Comparison of ENCODE assay signal across 13 cellular contexts in genomic region chr7:45888993-45889366, GRCh38. TPM values are rescaled to one million over a fixed set of nuclear protein-coding genes. Genes with fewer than 3 reads are reported as not detected.
DNase-seq lines count a peak whose midpoint lies in the region; ATAC-seq, FAIRE-seq and TF ChIP-seq lines count a peak whose summit lies in the region.
"Had no signal": no experiment of that assay in that cellular context is flagged by ENCODE, and none has a peak within 500 bp of the region (broad histone marks: within the 10 kb centered on the region; RNA-seq: fewer than 3 reads in every experiment).

No MANE protein-coding gene starts in this region.

- peaks cover 0 to 36% (median 18%) of the 10 kb centered on the region in 4 donors for H3K4me1 ChIP-seq in liver (ENCODE audit: control insufficient read depth in 4 of 4, insufficient read depth in 4 of 4, low read length in 3 of 4)
- H3K4me1 ChIP-seq in stomach: peaks cover 9 to 16% (median 11%) of the 10 kb centered on the region in 4 donors

- 10% methylated on average over 14 of the region's 14 CpGs for WGBS in liver
- 13 to 36% (median 15%) methylated on average over 6 to 14 of the region's 14 CpGs for WGBS in stomach, 5 donors

- peaks cover 15% of the 10 kb centered on the region for H3K27me3 ChIP-seq in bronchial epithelial cell (ENCODE audit: control insufficient read depth, insufficient read depth, low read length)
- no peaks in the 10 kb centered on the region for H3K27me3 ChIP-seq in liver (ENCODE audit: control insufficient read depth in 4 of 4, insufficient read depth in 4 of 4, low read length in 3 of 4)
- H3K27me3 ChIP-seq in stomach: peaks cover 8 to 79% (median 35%) of the 10 kb centered on the region in 3 donors

- DNase-seq in NCI-H748 treated with DMSO at 0.1 percent for 48 hours (lab: John Stamatoyannopoulos, UW) (peak; percentile 27), NCI-H748 (lab: John Stamatoyannopoulos, UW; ENCODE audit: unreplicated experiment) (no peak), bronchial epithelial cell (ENCODE audit: low read depth) (no peak), stomach (no peak), NCI-H2227 (lab: John Stamatoyannopoulos, UW; ENCODE audit: unreplicated experiment) (no peak), DMS79 treated with DMSO at 0.1 percent for 48 hours (lab: John Stamatoyannopoulos, UW) (no peak)
- DNase-seq: activated CD8-positive, alpha-beta memory T cell treated with anti-CD3 and anti-CD28 coated beads, Interleukin-2, amount 10 ng/mL, durations not matched to agents 7 days and 5 days had no signal

- no peak for TF ChIP-seq RAD21 in liver (IDR thresholded peaks at IDR 0.05)

- no peak for ATAC-seq in HG02938 (IDR thresholded peaks at IDR 0.05; ENCODE audit: unreplicated experiment)

- TF ChIP-seq EP300 in stomach (IDR thresholded peaks at IDR 0.05): no peak

- H3K36me3 ChIP-seq in bronchial epithelial cell (ENCODE audit: control insufficient read depth, insufficient read depth, low read length): no peaks in the 10 kb centered on the region
- peaks cover 0 to 9% (median 0%) of the 10 kb centered on the region in 4 donors for H3K36me3 ChIP-seq in liver (ENCODE audit: control insufficient read depth in 4 of 4, insufficient read depth in 3 of 4, low read depth in 1 of 4, low read length in 3 of 4)
- no peaks in the 10 kb centered on the region for H3K36me3 ChIP-seq in stomach

- H3K27ac ChIP-seq in liver (ENCODE audit: low read depth in 1 of 2, low read length in 2 of 2) (peak overlapping the region; percentile 90 to 93), stomach (no peak overlapping the region)

- TF ChIP-seq CTCF in bronchial epithelial cell (IDR thresholded peaks at IDR 0.05; ENCODE audit: insufficient read depth, low read length, severe bottlenecking) (no peak), liver (IDR thresholded peaks at IDR 0.05; ENCODE audit: low read depth, low read length, missing input control) (no peak), stomach (IDR thresholded peaks at IDR 0.05) (no peak)

- no peak for FAIRE-seq in bronchial epithelial cell (lab: Jason Lieb, UNC)
- FAIRE-seq: A204.1 had no signal

- no peak for TF ChIP-seq POLR2A in stomach (IDR thresholded peaks at IDR 0.05)

- no peaks in the 10 kb centered on the region for H3K9me3 ChIP-seq in liver (ENCODE audit: control insufficient read depth in 4 of 4, low read length in 3 of 4)
- H3K9me3 ChIP-seq in stomach: no peaks in the 10 kb centered on the region

- H3K4me3 ChIP-seq in bronchial epithelial cell (ENCODE audit: low read depth, low read length) (peak overlapping the region; percentile 33), liver (ENCODE audit: low read depth in 1 of 3, low read length in 3 of 3) (peak overlapping the region; percentile 20 to 64 (median 45)), stomach (peak overlapping the region; percentile 7 to 43 (median 24))

- peak overlapping the region; percentile 65 to 98 for H3K9ac ChIP-seq in liver (ENCODE audit: low read depth in 1 of 2, low read length in 2 of 2)

- intact Hi-C loops in stomach (cut with DNase I; ENCODE audit: low total_unique reads): no loop called here

TF ChIP-seq in liver, 16 proteins besides CTCF, POLR2A, EP300 and RAD21:
- TF ChIP-seq JUND (IDR thresholded peaks at IDR 0.05) (peak in 1 of 2 donors; percentile 31), HNF4G (IDR thresholded peaks at IDR 0.05) (no peak)
- TF ChIP-seq, protein P1, sequence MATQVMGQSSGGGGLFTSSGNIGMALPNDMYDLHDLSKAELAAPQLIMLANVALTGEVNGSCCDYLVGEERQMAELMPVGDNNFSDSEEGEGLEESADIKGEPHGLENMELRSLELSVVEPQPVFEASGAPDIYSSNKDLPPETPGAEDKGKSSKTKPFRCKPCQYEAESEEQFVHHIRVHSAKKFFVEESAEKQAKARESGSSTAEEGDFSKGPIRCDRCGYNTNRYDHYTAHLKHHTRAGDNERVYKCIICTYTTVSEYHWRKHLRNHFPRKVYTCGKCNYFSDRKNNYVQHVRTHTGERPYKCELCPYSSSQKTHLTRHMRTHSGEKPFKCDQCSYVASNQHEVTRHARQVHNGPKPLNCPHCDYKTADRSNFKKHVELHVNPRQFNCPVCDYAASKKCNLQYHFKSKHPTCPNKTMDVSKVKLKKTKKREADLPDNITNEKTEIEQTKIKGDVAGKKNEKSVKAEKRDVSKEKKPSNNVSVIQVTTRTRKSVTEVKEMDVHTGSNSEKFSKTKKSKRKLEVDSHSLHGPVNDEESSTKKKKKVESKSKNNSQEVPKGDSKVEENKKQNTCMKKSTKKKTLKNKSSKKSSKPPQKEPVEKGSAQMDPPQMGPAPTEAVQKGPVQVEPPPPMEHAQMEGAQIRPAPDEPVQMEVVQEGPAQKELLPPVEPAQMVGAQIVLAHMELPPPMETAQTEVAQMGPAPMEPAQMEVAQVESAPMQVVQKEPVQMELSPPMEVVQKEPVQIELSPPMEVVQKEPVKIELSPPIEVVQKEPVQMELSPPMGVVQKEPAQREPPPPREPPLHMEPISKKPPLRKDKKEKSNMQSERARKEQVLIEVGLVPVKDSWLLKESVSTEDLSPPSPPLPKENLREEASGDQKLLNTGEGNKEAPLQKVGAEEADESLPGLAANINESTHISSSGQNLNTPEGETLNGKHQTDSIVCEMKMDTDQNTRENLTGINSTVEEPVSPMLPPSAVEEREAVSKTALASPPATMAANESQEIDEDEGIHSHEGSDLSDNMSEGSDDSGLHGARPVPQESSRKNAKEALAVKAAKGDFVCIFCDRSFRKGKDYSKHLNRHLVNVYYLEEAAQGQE (IDR thresholded peaks at IDR 0.05): peak; percentile 36

RNA-seq across cellular contexts. Expression of gene IGFBP1, which starts 0.7 kb away (rescaled TPM):
- total RNA-seq in bronchial epithelial cell: under 0.01 and 0.13 TPM in 2 replicates
- 10 to 100 TPM in 1 of 2 donors, 1 to 10 TPM in 1; 3.5 to 29.3 TPM for total RNA-seq in liver
- polyA plus RNA-seq in liver: 100 to 1,000 TPM in 1 of 2 donors, 10 to 100 TPM in 1; 97.9 to 234 TPM
- total RNA-seq in stomach: under 1 TPM in 1 of 5 donors, not detected in 4; 0.55 TPM
- polyA plus RNA-seq in stomach: not detected
- total RNA-seq: activated CD8-positive, alpha-beta memory T cell treated with anti-CD3 and anti-CD28 coated beads, Interleukin-2, amount 10 ng/mL, durations not matched to agents 7 days and 5 days; G401; mononuclear cell had no signal

RNA-seq across cellular contexts. Expression of gene CCDC201, which starts 16.1 kb away (rescaled TPM):
- total RNA-seq in bronchial epithelial cell (under 0.01 TPM in 1 of 2 replicates, not detected in the other), liver (not detected), stomach (not detected)
- polyA plus RNA-seq in liver (not detected), stomach (not detected)
- total RNA-seq: activated CD8-positive, alpha-beta memory T cell treated with anti-CD3 and anti-CD28 coated beads, Interleukin-2, amount 10 ng/mL, durations not matched to agents 7 days and 5 days; G401; M059J; mononuclear cell had no signal

RNA-seq across cellular contexts. Expression of gene IGFBP3, which starts 32.1 kb away (rescaled TPM):
- total RNA-seq in bronchial epithelial cell: 7.8 and 12.1 TPM in 2 replicates
- 100 to 1,000 TPM in 1 of 2 donors, 10 to 100 TPM in 1; 87.0 to 214 TPM for total RNA-seq in liver
- 100 to 1,000 TPM; 151 to 244 TPM for polyA plus RNA-seq in liver
- total RNA-seq in stomach: 100 to 1,000 TPM in 3 of 5 donors, 10 to 100 TPM in 2; 12.1 to 218 (median 109) TPM
- polyA plus RNA-seq in stomach: 10 to 100 TPM; 17.9 to 45.4 (median 20.7) TPM

Comparison
In these comparisons a context has a peak if more than half of its experiments do, and no peak if none do; other contexts are left out.
1. H3K27ac ChIP-seq: peak in liver (2 of 2); none in stomach (0 of 5).
2. Peak in every context shown above with its lines, with median percentiles within 50 percentile points of each other: H3K4me3 ChIP-seq.